In genomic region chr3:176526194-176526593, GRCh38 we compare ENCODE assay signal across 22 cellular contexts.
"Had no signal": no experiment of that assay in that cellular context is flagged by ENCODE, and none has a peak within 500 bp of the region (broad histone marks: within the 10 kb centered on the region; RNA-seq: fewer than 3 reads in every experiment).

No MANE protein-coding gene starts in this region.

- H3K36me3 Mint-ChIP-seq: activated naive CD8-positive, alpha-beta T cell treated with anti-CD3 and anti-CD28 coated beads, Interleukin-2, amount 10 ng/mL, durations not matched to agents 7 days and 5 days had no signal

- H3K4me3 Mint-ChIP-seq: activated CD8-positive, alpha-beta T cell treated with anti-CD3 and anti-CD28 coated beads for 36 hours; activated naive CD8-positive, alpha-beta T cell treated with anti-CD3 and anti-CD28 coated beads, Interleukin-2, amount 10 ng/mL, durations not matched to agents 7 days and 5 days; T-helper 2 cell treated with Interferon-gamma antibody and Interleukin-4, amounts not matched to agents 5 μg/mL and 100 μg/mL, for 36 hours had no signal

- H3K27me3 Mint-ChIP-seq: activated CD8-positive, alpha-beta T cell treated with anti-CD3 and anti-CD28 coated beads for 36 hours; activated naive CD8-positive, alpha-beta T cell treated with anti-CD3 and anti-CD28 coated beads, Interleukin-2, amount 10 ng/mL, durations not matched to agents 7 days and 5 days had no signal

- H3K9me3 Mint-ChIP-seq: T-helper 2 cell treated with Interferon-gamma antibody and Interleukin-4, amounts not matched to agents 5 μg/mL and 100 μg/mL, for 36 hours had no signal

- H3K4me1 Mint-ChIP-seq: activated naive CD8-positive, alpha-beta T cell treated with anti-CD3 and anti-CD28 coated beads, Interleukin-2, amount 10 ng/mL, durations not matched to agents 7 days and 5 days had no signal

- H3K9me3 ChIP-seq: colonic mucosa had no signal

- DNase-seq: activated CD4-positive, alpha-beta T cell treated with anti-CD3 and anti-CD28 coated beads for 4 hours; activated CD8-positive, alpha-beta memory T cell treated with anti-CD3 and anti-CD28 coated beads, Interleukin-2, amount 50 U/mL, for 4 hours; activated CD8-positive, alpha-beta T cell treated with anti-CD3 and anti-CD28 coated beads for 36 hours; activated naive CD4-positive, alpha-beta T cell treated with anti-CD3 and anti-CD28 coated beads, Interleukin-2, amount 50 U/mL, for 16 hours; activated naive CD8-positive, alpha-beta T cell treated with anti-CD3 and anti-CD28 coated beads, Interleukin-2, amount 10 ng/mL, durations not matched to agents 7 days and 5 days; aorta; caudate nucleus; colonic mucosa; Kasumi-1; NCI-H146; NCI-H187 treated with DMSO at 0.1 percent for 48 hours; NCI-H2171 treated with DMSO at 0.1 percent for 48 hours; NCI-H226; NCI-H510A treated with DMSO at 0.1 percent for 48 hours; NCI-H69; NK-92 treated with Interleukin-12 subunit alpha and Interleukin-12 subunit beta, amount 100 ng/mL, for 24 hours; OCI-M1; RPMI8226; SW 1271 had no signal

- H3K27ac ChIP-seq: breast epithelium, colonic mucosa, SK-N-MC had no signal

- H3K4me1 ChIP-seq: breast epithelium, colonic mucosa had no signal

- H3K27ac Mint-ChIP-seq: activated CD8-positive, alpha-beta T cell treated with anti-CD3 and anti-CD28 coated beads for 36 hours; activated naive CD8-positive, alpha-beta T cell treated with anti-CD3 and anti-CD28 coated beads, Interleukin-2, amount 10 ng/mL, durations not matched to agents 7 days and 5 days; T-helper 2 cell treated with Interferon-gamma antibody and Interleukin-4, amounts not matched to agents 5 μg/mL and 100 μg/mL, for 36 hours had no signal

- H3K27me3 ChIP-seq: breast epithelium, colonic mucosa had no signal

- H3K4me3 ChIP-seq: breast epithelium, colonic mucosa, SK-N-MC had no signal

- H3K36me3 ChIP-seq: breast epithelium, colonic mucosa had no signal
